Comparison of ENCODE assay signal across 22 cellular contexts in the genomic region with DNA sequence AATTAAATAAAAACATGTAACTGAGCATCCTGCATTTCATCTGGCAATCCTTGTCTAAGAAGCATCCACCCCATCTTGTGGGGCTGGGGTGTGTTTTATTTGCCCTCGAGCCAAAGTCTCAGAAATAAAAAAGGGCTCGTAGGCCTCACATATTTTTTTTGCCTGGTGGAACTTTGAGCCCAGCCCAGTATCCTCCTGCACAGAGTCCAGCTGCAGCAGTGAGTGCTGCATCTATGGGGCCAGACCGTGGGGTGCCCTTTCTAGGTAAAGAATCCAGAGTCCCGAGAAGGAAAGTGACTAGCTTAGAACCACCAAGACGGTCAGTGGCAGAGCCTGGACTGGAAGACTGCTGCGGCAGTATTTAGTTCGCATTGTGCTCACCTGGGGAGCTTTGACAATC.
"Had no signal": no experiment of that assay in that cellular context is flagged by ENCODE, and none has a peak within 500 bp of the region (broad histone marks: within the 10 kb centered on the region; RNA-seq: fewer than 3 reads in every experiment).

No MANE protein-coding gene starts in this region.

- H3K4me3 ChIP-seq: MG63, SJSA1, SK-N-MC had no signal

- FAIRE-seq: RCC 7860 had no signal

- H3K27ac ChIP-seq: SJSA1, SK-N-MC had no signal

- DNase-seq: IMR-90, Karpas-422, KG1, MG63, NCI-H1092 treated with DMSO at 0.1 percent for 48 hours, NCI-H1436, NCI-H187, NCI-H2029, NCI-H2081 treated with DMSO at 0.1 percent for 48 hours, NCI-H2171, NCI-H226, NCI-H446, NCI-H510A, NCI-H524 treated with DMSO at 0.1 percent for 48 hours, NCI-H69, NCI-H774, Right ventricle myocardium superior, RPMI8226, SIG-M5 had no signal

- H3K27me3 ChIP-seq: MG63, SJSA1 had no signal

- H3K36me3 ChIP-seq: MG63 had no signal

- H3K4me1 ChIP-seq: SJSA1 had no signal

- H3K9me3 ChIP-seq: MG63, SJSA1 had no signal
